ENCODE assay signal across 20 cellular contexts in the genomic region with DNA sequence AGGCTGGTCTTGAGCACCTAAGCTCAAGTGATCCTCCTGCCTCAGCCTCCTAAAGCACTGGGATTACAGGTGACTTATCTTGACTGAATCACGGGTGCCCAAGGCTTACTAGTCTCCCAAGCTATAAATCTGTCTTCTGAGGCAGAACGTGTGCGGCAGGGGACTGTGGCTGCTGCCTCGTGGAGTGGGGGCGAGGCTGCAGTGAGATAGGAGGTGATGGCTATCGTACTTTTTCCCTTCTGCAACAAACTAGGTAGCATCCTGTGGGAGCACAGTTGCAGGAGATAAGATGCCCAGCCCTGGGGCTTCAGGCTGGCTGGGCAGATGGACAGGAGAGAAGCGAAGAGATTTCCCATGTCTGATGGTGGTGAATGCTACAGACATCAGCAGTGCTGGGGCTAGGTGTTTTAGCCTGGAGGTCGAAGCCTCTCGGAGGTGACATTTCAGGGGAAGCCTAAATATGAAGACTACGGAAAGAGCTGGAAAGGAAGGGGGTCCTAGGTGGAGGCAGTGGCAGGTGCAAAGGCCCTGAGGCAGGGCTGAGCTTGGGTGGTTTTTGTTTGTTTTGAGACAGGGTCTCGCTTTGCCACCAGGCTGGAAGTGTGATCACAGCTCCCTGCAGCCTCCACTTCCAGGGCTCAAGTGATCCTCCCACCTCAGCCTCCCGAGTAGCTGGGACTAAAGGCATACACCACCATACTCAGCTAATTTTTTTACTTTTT. TPM values are rescaled to one million over a fixed set of nuclear protein-coding genes. Genes with fewer than 3 reads are reported as not detected.
DNase-seq lines count a peak whose midpoint lies in the region; ATAC-seq, FAIRE-seq and TF ChIP-seq lines count a peak whose summit lies in the region.
"Had no signal": no experiment of that assay in that cellular context is flagged by ENCODE, and none has a peak within 500 bp of the region (broad histone marks: within the 10 kb centered on the region; RNA-seq: fewer than 3 reads in every experiment).

No MANE protein-coding gene starts in this region.

- peak overlapping the region; percentile 7 for H3K4me3 Mint-ChIP-seq in activated naive CD8-positive, alpha-beta T cell
- H3K4me3 Mint-ChIP-seq in activated naive CD8-positive, alpha-beta T cell treated with anti-CD3 and anti-CD28 coated beads, Interleukin-2, amount 50 U/mL, for 24 hours = no peak overlapping the region
- peak overlapping the region; percentile 26 for H3K4me3 Mint-ChIP-seq in central memory CD8-positive, alpha-beta T cell

- H3K36me3 ChIP-seq in SK-N-SH (replicated peaks in 1 of 2; ENCODE audit: control insufficient read depth in 1 of 2, insufficient read depth in 2 of 2, low read length in 1 of 2) (no peaks in the 10 kb centered on the region), mammary epithelial cell (ENCODE audit: insufficient read depth, low read length) (no peaks in the 10 kb centered on the region)
- H3K36me3 ChIP-seq: BLaER1 had no signal

- POLR2A ChIA-PET in SK-N-SH (lab: Yijun Ruan, JAX) = interaction anchor here (0.5 to 1.0 kb wide), 2 partner anchors 11 to 57 kb away, joined by 4 read pairs; no protein-coding TSS in a partner anchor

- H3K4me3 ChIP-seq in SK-N-SH (ENCODE audit: low read depth in 2 of 2, low read length in 1 of 2) (no peak overlapping the region), mammary epithelial cell (replicated peaks in 1 of 3; ENCODE audit: insufficient read depth in 1 of 3, low read depth in 2 of 3, low read length in 3 of 3) (no peak overlapping the region)
- H3K4me3 ChIP-seq: BLaER1, PC-9 had no signal

- no peaks in the 10 kb centered on the region for H3F3A ChIP-seq in SK-N-SH (replicated peaks; ENCODE audit: insufficient read depth)

- no peaks in the 10 kb centered on the region for H3K36me3 Mint-ChIP-seq in activated naive CD8-positive, alpha-beta T cell
- H3K36me3 Mint-ChIP-seq in activated naive CD8-positive, alpha-beta T cell treated with anti-CD3 and anti-CD28 coated beads, Interleukin-2, amount 50 U/mL, for 24 hours (ENCODE audit: low read depth) = no peaks in the 10 kb centered on the region
- H3K36me3 Mint-ChIP-seq in central memory CD8-positive, alpha-beta T cell (ENCODE audit: insufficient read depth) = peaks cover 3% of the 10 kb centered on the region

- H3K27ac ChIP-seq in SK-N-SH (ENCODE audit: low read depth in 2 of 2, low read length in 1 of 2) (no peak overlapping the region), mammary epithelial cell (ENCODE audit: insufficient read depth, low read depth, low read length) (no peak overlapping the region)
- H3K27ac ChIP-seq: BLaER1, PC-9 had no signal

- peak in 1 of 2 experiments; percentile 47; a peak in 1 of 4 replicates for TF ChIP-seq EP300 in SK-N-SH (IDR thresholded peaks at IDR 0.05; ENCODE audit: borderline replicate concordance in 1 of 2, low read depth in 1 of 2, low read length in 1 of 2)

- H3K27ac Mint-ChIP-seq in activated naive CD8-positive, alpha-beta T cell = peak overlapping the region; percentile 11
- no peak overlapping the region for H3K27ac Mint-ChIP-seq in activated naive CD8-positive, alpha-beta T cell treated with anti-CD3 and anti-CD28 coated beads, Interleukin-2, amount 50 U/mL, for 24 hours
- H3K27ac Mint-ChIP-seq in central memory CD8-positive, alpha-beta T cell (ENCODE audit: low read depth) = peak overlapping the region; percentile 52

- no peak; the same call in 1 of the 2 replicates for TF ChIP-seq RAD21 in SK-N-SH (IDR thresholded peaks at IDR 0.05; ENCODE audit: low read length)

- H4K20me1 ChIP-seq in SK-N-SH (ENCODE audit: insufficient read depth) (no peaks in the 10 kb centered on the region), mammary epithelial cell (ENCODE audit: insufficient read depth, low read length) (no peaks in the 10 kb centered on the region)
- H4K20me1 ChIP-seq: BLaER1 had no signal

- TF ChIP-seq CTCF in SK-N-SH (IDR thresholded peaks at IDR 0.05) = no peak
- no peak for TF ChIP-seq CTCF in mammary epithelial cell (conservative IDR thresholded peaks at IDR 0.05 in 1 of 2, IDR thresholded peaks at IDR 0.05 in 1 of 2; ENCODE audit: extremely low read depth in 1 of 2, insufficient read depth in 1 of 2, low read depth in 1 of 2, low read length in 2 of 2)

- DNase-seq in SK-N-SH = peak; percentile 69
- DNase-seq in activated naive CD8-positive, alpha-beta T cell treated with anti-CD3 and anti-CD28 coated beads, Interleukin-2, amount 50 U/mL, for 24 hours = no peak
- DNase-seq in central memory CD8-positive, alpha-beta T cell (ENCODE audit: low spot score in 2 of 2) = no peak
- DNase-seq in RCC 7860 (ENCODE audit: low spot score) = no peak
- DNase-seq in NCI-H1436 (lab: John Stamatoyannopoulos, UW) = no peak
- DNase-seq in mammary epithelial cell = no peak
- DNase-seq: 8988T, COR-L47, DMS153, GOT3, KG1, NCI-H1048, NCI-H146, NCI-H2081, NCI-H748 treated with DMSO at 0.1 percent for 48 hours, PC-9 had no signal

- no peaks in the 10 kb centered on the region for H3K9me3 ChIP-seq in SK-N-SH
- no peaks in the 10 kb centered on the region for H3K9me3 ChIP-seq in mammary epithelial cell (replicated peaks; ENCODE audit: insufficient read depth, low read length)
- H3K9me3 ChIP-seq: BLaER1 had no signal

- no peaks in the 10 kb centered on the region for H3K9me3 Mint-ChIP-seq in activated naive CD8-positive, alpha-beta T cell (ENCODE audit: low read depth)
- H3K9me3 Mint-ChIP-seq in activated naive CD8-positive, alpha-beta T cell treated with anti-CD3 and anti-CD28 coated beads, Interleukin-2, amount 50 U/mL, for 24 hours = no peaks in the 10 kb centered on the region
- no peaks in the 10 kb centered on the region for H3K9me3 Mint-ChIP-seq in central memory CD8-positive, alpha-beta T cell

- in situ Hi-C loops in mammary epithelial cell (cut with MboI; ENCODE audit: low sequenced_read_pairs in 2 of 2) = no loop called here

- intact Hi-C loops in mammary epithelial cell (cut with micrococcal nuclease) = no loop called here

- no peaks in the 10 kb centered on the region for H3K27me3 Mint-ChIP-seq in activated naive CD8-positive, alpha-beta T cell
- H3K27me3 Mint-ChIP-seq in activated naive CD8-positive, alpha-beta T cell treated with anti-CD3 and anti-CD28 coated beads, Interleukin-2, amount 50 U/mL, for 24 hours = no peaks in the 10 kb centered on the region
- H3K27me3 Mint-ChIP-seq in central memory CD8-positive, alpha-beta T cell = no peaks in the 10 kb centered on the region

- no peak overlapping the region for H3K9ac ChIP-seq in SK-N-SH
- H3K9ac ChIP-seq in mammary epithelial cell (ENCODE audit: insufficient read depth, low read length) = no peak overlapping the region
- H3K9ac ChIP-seq: BLaER1 had no signal

- H3K4me2 ChIP-seq in SK-N-SH (no peak overlapping the region), mammary epithelial cell (ENCODE audit: insufficient read depth, low read depth, low read length) (no peak overlapping the region)
- H3K4me2 ChIP-seq: PC-9 had no signal

- peaks cover 3 to 6% of the 10 kb centered on the region in 2 experiments; a peak in 2 of 4 replicates for H3K4me1 ChIP-seq in SK-N-SH (ENCODE audit: control insufficient read depth in 1 of 2, insufficient read depth in 2 of 2, low read depth in 1 of 2, low read length in 1 of 2)
- H3K4me1 ChIP-seq in mammary epithelial cell (ENCODE audit: insufficient read depth, low read length) = peaks cover 10% of the 10 kb centered on the region

- ATAC-seq in SK-N-SH treated with all-trans-retinoic acid at 6 μM for 48 hours = no peak
- no peak for ATAC-seq in activated naive CD8-positive, alpha-beta T cell treated with anti-CD3 and anti-CD28 coated beads, Interleukin-2, amount 50 U/mL, for 24 hours
- ATAC-seq in central memory CD8-positive, alpha-beta T cell (replicated peaks; ENCODE audit: extremely low read depth, poor library complexity, severe bottlenecking) = no peak

- WGBS in SK-N-SH (ENCODE audit: low lambda C conversion rate) = 21% methylated on average over 12 of the region's 12 CpGs
- 90% methylated on average over 9 of the region's 12 CpGs for WGBS in mammary epithelial cell (ENCODE audit: low coverage, missing lambda C conversion rate)

- H3K79me2 ChIP-seq in SK-N-SH (ENCODE audit: insufficient read depth) = no peaks in the 10 kb centered on the region
- H3K79me2 ChIP-seq in mammary epithelial cell (ENCODE audit: insufficient read depth, low read length) = peaks cover 19% of the 10 kb centered on the region

- H3K27me3 ChIP-seq in SK-N-SH (ENCODE audit: insufficient read depth) (no peaks in the 10 kb centered on the region; the same call in 1 of the 2 replicates), mammary epithelial cell (ENCODE audit: insufficient read depth, low read length) (no peaks in the 10 kb centered on the region)
- H3K27me3 ChIP-seq: BLaER1 had no signal

- peaks cover 35% of the 10 kb centered on the region for H3K4me1 Mint-ChIP-seq in activated naive CD8-positive, alpha-beta T cell (ENCODE audit: low read depth)
- peaks cover 29% of the 10 kb centered on the region for H3K4me1 Mint-ChIP-seq in activated naive CD8-positive, alpha-beta T cell treated with anti-CD3 and anti-CD28 coated beads, Interleukin-2, amount 50 U/mL, for 24 hours
- H3K4me1 Mint-ChIP-seq in central memory CD8-positive, alpha-beta T cell = peaks cover 23% of the 10 kb centered on the region

- dilution Hi-C loops in mammary epithelial cell (cut with HindIII; ENCODE audit: low sequenced_read_pairs) = no loop called here

- FAIRE-seq in RCC 7860 (lab: Jason Lieb, UNC) = no peak

- BruUV-seq in mammary epithelial cell (replicated peaks; lab: Mats Ljungman, UMichigan) = no TSS peak

- no peaks in the 10 kb centered on the region for H3K9me2 ChIP-seq in SK-N-SH

- H2AFZ ChIP-seq in SK-N-SH (ENCODE audit: low read depth) = no peak overlapping the region
- H2AFZ ChIP-seq in mammary epithelial cell (ENCODE audit: low read depth, low read length) = no peak overlapping the region
- H2AFZ ChIP-seq: PC-9 had no signal

- CTCF ChIA-PET in SK-N-SH (lab: Yijun Ruan, JAX) = interaction anchor here (0.7 to 1.2 kb wide), 5 partner anchors 8 to 53 kb away, joined by 3 to 5 read pairs (median 3); no protein-coding TSS in a partner anchor
- CTCF ChIA-PET in mammary epithelial cell (lab: Charles Lee; ENCODE audit: low non-redundant PET) = no interaction called here

RNA-seq across cellular contexts. Expression of a gene that starts 7.4 kb away (rescaled TPM):
- not detected in 2 replicates for polyA plus RNA-seq in SK-N-SH (2012; rRNA removed)
- polyA plus RNA-seq in SK-N-SH (2012; cell fraction: cytosol; rRNA removed) = not detected in 2 replicates
- polyA plus RNA-seq in SK-N-SH (2012; cell fraction: nucleus; rRNA removed) = 0.05 TPM in 1 of 2 replicates, not detected in the other
- total RNA-seq in mammary epithelial cell = 10 to 100 TPM in 1 of 2 donors, 1 to 10 TPM in 1; 2.3 to 18.6 TPM
- 7.5 TPM for polyA plus RNA-seq in mammary epithelial cell
- polyA minus RNA-seq in mammary epithelial cell = 11.2 TPM

RNA-seq across cellular contexts. Expression of a gene that starts 19.0 kb away (rescaled TPM):
- polyA plus RNA-seq in SK-N-SH (2012; rRNA removed) = 0.21 and 0.65 TPM in 2 replicates
- polyA plus RNA-seq in SK-N-SH (2012; cell fraction: cytosol; rRNA removed) = 0.17 and 0.37 TPM in 2 replicates
- 0.49 and 0.58 TPM in 2 replicates for polyA plus RNA-seq in SK-N-SH (2012; cell fraction: nucleus; rRNA removed)
- not detected for total RNA-seq in mammary epithelial cell
- not detected for polyA plus RNA-seq in mammary epithelial cell
- polyA minus RNA-seq in mammary epithelial cell = not detected
- total RNA-seq: NCI-H460 had no signal

RNA-seq across cellular contexts. Expression of a gene that starts 45.5 kb away (rescaled TPM):
- polyA plus RNA-seq in SK-N-SH (2012; rRNA removed) = 1.3 and 2.0 TPM in 2 replicates
- 0.67 and 0.71 TPM in 2 replicates for polyA plus RNA-seq in SK-N-SH (2012; cell fraction: cytosol; rRNA removed)
- 6.4 and 7.2 TPM in 2 replicates for polyA plus RNA-seq in SK-N-SH (2012; cell fraction: nucleus; rRNA removed)
- total RNA-seq in mammary epithelial cell = 1 to 10 TPM in 1 of 2 donors, under 1 TPM in 1; 0.31 to 8.2 TPM
- 0.15 TPM for polyA plus RNA-seq in mammary epithelial cell
- 0.98 TPM for polyA minus RNA-seq in mammary epithelial cell

RNA-seq across cellular contexts. Expression of a gene that starts 51.0 kb away (rescaled TPM):
- polyA plus RNA-seq in SK-N-SH (2012; rRNA removed) (0.19 and 0.71 TPM in 2 replicates), mammary epithelial cell (0.22 TPM)
- 0.04 and 0.16 TPM in 2 replicates for polyA plus RNA-seq in SK-N-SH (2012; cell fraction: cytosol; rRNA removed)
- 0.75 and 1.4 TPM in 2 replicates for polyA plus RNA-seq in SK-N-SH (2012; cell fraction: nucleus; rRNA removed)
- total RNA-seq in mammary epithelial cell = 1 to 10 TPM; 1.7 to 2.8 TPM
- polyA minus RNA-seq in mammary epithelial cell = 4.6 TPM

RNA-seq across cellular contexts. Expression of a gene that starts 57.4 kb away (rescaled TPM):
- polyA plus RNA-seq in SK-N-SH (2012; rRNA removed) (2,138 and 2,695 TPM in 2 replicates), mammary epithelial cell (1,907 TPM)
- 1,924 and 2,091 TPM in 2 replicates for polyA plus RNA-seq in SK-N-SH (2012; cell fraction: cytosol; rRNA removed)
- polyA plus RNA-seq in SK-N-SH (2012; cell fraction: nucleus; rRNA removed) = 669 and 951 TPM in 2 replicates
- total RNA-seq in mammary epithelial cell = 1,000 to 10,000 TPM; 1,272 to 2,030 TPM
- polyA minus RNA-seq in mammary epithelial cell = 452 TPM
